Comparison of ENCODE assay signal across 1 cellular context in the genomic region with DNA sequence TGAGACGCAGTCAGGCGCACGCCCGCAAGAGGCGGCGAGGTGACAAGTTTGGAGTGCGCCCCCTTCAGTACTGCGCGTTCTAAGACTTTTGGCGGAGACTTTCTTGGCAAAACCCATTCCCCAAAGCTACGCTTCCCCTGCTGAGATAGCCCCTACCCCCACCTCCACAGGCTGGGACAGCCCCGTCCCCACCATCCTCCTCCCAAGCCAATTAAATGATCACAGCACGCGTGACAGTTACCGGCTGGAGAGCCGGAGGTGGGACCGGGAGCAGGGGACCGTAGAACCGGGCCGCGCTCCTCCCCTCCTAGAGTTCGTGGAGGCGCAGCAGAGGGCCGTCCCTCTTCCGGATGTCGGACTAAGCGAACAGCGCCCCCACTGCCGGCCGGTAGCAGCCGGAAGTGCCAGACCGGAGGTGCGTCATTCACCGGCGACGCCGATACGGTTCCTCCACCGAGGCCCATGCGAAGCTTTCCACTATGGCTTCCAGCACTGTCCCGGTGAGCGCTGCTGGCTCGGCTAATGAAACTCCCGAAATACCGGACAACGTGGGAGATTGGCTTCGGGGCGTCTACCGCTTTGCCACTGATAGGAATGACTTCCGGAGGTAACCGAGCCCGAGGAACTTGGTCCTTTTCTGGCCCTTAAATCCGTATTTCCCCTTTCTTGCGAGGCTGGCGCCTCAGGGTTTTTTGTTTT.
TF ChIP-seq lines count a peak whose summit lies in the region.

A gene (plus strand): TSS at position 476 of the 699 bp plus-strand sequence. CDS start 4 bp downstream, at position 480.

TF ChIP-seq in K562, 482 proteins besides CTCF, POLR2A, EP300 and RAD21 (continued from another document and continues in another):
- TF ChIP-seq, protein P1, sequence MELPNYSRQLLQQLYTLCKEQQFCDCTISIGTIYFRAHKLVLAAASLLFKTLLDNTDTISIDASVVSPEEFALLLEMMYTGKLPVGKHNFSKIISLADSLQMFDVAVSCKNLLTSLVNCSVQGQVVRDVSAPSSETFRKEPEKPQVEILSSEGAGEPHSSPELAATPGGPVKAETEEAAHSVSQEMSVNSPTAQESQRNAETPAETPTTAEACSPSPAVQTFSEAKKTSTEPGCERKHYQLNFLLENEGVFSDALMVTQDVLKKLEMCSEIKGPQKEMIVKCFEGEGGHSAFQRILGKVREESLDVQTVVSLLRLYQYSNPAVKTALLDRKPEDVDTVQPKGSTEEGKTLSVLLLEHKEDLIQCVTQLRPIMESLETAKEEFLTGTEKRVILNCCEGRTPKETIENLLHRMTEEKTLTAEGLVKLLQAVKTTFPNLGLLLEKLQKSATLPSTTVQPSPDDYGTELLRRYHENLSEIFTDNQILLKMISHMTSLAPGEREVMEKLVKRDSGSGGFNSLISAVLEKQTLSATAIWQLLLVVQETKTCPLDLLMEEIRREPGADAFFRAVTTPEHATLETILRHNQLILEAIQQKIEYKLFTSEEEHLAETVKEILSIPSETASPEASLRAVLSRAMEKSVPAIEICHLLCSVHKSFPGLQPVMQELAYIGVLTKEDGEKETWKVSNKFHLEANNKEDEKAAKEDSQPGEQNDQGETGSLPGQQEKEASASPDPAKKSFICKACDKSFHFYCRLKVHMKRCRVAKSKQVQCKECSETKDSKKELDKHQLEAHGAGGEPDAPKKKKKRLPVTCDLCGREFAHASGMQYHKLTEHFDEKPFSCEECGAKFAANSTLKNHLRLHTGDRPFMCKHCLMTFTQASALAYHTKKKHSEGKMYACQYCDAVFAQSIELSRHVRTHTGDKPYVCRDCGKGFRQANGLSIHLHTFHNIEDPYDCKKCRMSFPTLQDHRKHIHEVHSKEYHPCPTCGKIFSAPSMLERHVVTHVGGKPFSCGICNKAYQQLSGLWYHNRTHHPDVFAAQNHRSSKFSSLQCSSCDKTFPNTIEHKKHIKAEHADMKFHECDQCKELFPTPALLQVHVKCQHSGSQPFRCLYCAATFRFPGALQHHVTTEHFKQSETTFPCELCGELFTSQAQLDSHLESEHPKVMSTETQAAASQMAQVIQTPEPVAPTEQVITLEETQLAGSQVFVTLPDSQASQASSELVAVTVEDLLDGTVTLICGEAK (IDR thresholded peaks at IDR 0.05), result peak; percentile 98
- TF ChIP-seq, protein P1 (CRISPR knock-in tag; IDR thresholded peaks at IDR 0.05), result no peak
- TF ChIP-seq XRCC5 (IDR thresholded peaks at IDR 0.05; ENCODE audit: low read depth, low read length) (peak; percentile 79), KAT7 (CRISPR knock-in tag; IDR thresholded peaks at IDR 0.05; ENCODE audit: borderline replicate concordance) (peak; percentile 95), SMAD1 (IDR thresholded peaks at IDR 0.05; ENCODE audit: low read depth, low read length, partially characterized antibody) (peak; percentile 73), ZNF507 (tag; conservative IDR thresholded peaks at IDR 0.05) (no peak), JUNB (CRISPR knock-in tag; conservative IDR thresholded peaks at IDR 0.05) (no peak), TOE1 (IDR thresholded peaks at IDR 0.05; ENCODE audit: borderline replicate concordance) (peak; percentile 66), TOE1 (CRISPR knock-in tag; IDR thresholded peaks at IDR 0.05; ENCODE audit: borderline replicate concordance, low read depth) (peak; percentile 26; the same call in 1 of the 2 replicates), MEF2A (IDR thresholded peaks at IDR 0.05; ENCODE audit: control insufficient read depth, low read depth, low read length) (peak; percentile 16), XRCC4 (IDR thresholded peaks at IDR 0.05; ENCODE audit: extremely low read depth, insufficient read depth, insufficient read length) (no peak), PURB (CRISPR knock-in tag; IDR thresholded peaks at IDR 0.05; ENCODE audit: low read depth) (no peak), MYC (IDR thresholded peaks at IDR 0.05; ENCODE audit: low read depth, low read length) (peak; percentile 91), MYC (CRISPR knock-in tag; IDR thresholded peaks at IDR 0.05; ENCODE audit: borderline replicate concordance, low read depth) (0 out of 2 replicates have a peak, but pooled peaks have one; percentile 28), PTRF (tag; IDR thresholded peaks at IDR 0.05) (no peak), ZKSCAN1 (IDR thresholded peaks at IDR 0.05; ENCODE audit: low read depth, low read length) (0 out of 2 replicates have a peak, but pooled peaks have one; percentile 54), RBM39 (optimal IDR thresholded peaks at IDR 0.05; ENCODE audit: low read depth, low read length) (no peak), FOXP1 (CRISPR knock-in tag; IDR thresholded peaks at IDR 0.05) (peak; percentile 38), CHD1 (IDR thresholded peaks at IDR 0.05; ENCODE audit: low read length) (peak; percentile 98), HDAC1 (IDR thresholded peaks at IDR 0.05) (peak in 1 of 2 experiments; percentile 88; a peak in 3 of 4 replicates), SPI1 (IDR thresholded peaks at IDR 0.05; ENCODE audit: borderline replicate concordance, low read depth, low read length) (peak; percentile 37; the same call in 1 of the 2 replicates), ZNF324 (CRISPR knock-in tag; IDR thresholded peaks at IDR 0.05) (no peak)
- TF ChIP-seq, protein P2, sequence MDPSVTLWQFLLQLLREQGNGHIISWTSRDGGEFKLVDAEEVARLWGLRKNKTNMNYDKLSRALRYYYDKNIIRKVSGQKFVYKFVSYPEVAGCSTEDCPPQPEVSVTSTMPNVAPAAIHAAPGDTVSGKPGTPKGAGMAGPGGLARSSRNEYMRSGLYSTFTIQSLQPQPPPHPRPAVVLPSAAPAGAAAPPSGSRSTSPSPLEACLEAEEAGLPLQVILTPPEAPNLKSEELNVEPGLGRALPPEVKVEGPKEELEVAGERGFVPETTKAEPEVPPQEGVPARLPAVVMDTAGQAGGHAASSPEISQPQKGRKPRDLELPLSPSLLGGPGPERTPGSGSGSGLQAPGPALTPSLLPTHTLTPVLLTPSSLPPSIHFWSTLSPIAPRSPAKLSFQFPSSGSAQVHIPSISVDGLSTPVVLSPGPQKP (CRISPR knock-in tag; IDR thresholded peaks at IDR 0.05), result no peak
- TF ChIP-seq, protein P3, sequence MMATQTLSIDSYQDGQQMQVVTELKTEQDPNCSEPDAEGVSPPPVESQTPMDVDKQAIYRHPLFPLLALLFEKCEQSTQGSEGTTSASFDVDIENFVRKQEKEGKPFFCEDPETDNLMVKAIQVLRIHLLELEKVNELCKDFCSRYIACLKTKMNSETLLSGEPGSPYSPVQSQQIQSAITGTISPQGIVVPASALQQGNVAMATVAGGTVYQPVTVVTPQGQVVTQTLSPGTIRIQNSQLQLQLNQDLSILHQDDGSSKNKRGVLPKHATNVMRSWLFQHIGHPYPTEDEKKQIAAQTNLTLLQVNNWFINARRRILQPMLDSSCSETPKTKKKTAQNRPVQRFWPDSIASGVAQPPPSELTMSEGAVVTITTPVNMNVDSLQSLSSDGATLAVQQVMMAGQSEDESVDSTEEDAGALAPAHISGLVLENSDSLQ (IDR thresholded peaks at IDR 0.05), result peak; percentile 62
- TF ChIP-seq, protein P4, sequence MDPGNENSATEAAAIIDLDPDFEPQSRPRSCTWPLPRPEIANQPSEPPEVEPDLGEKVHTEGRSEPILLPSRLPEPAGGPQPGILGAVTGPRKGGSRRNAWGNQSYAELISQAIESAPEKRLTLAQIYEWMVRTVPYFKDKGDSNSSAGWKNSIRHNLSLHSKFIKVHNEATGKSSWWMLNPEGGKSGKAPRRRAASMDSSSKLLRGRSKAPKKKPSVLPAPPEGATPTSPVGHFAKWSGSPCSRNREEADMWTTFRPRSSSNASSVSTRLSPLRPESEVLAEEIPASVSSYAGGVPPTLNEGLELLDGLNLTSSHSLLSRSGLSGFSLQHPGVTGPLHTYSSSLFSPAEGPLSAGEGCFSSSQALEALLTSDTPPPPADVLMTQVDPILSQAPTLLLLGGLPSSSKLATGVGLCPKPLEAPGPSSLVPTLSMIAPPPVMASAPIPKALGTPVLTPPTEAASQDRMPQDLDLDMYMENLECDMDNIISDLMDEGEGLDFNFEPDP (CRISPR knock-in tag; IDR thresholded peaks at IDR 0.05), result no peak
- TF ChIP-seq, protein P5, sequence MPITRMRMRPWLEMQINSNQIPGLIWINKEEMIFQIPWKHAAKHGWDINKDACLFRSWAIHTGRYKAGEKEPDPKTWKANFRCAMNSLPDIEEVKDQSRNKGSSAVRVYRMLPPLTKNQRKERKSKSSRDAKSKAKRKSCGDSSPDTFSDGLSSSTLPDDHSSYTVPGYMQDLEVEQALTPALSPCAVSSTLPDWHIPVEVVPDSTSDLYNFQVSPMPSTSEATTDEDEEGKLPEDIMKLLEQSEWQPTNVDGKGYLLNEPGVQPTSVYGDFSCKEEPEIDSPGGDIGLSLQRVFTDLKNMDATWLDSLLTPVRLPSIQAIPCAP (CRISPR knock-in tag; IDR thresholded peaks at IDR 0.05; ENCODE audit: borderline replicate concordance), result no peak
- TF ChIP-seq, protein P6, sequence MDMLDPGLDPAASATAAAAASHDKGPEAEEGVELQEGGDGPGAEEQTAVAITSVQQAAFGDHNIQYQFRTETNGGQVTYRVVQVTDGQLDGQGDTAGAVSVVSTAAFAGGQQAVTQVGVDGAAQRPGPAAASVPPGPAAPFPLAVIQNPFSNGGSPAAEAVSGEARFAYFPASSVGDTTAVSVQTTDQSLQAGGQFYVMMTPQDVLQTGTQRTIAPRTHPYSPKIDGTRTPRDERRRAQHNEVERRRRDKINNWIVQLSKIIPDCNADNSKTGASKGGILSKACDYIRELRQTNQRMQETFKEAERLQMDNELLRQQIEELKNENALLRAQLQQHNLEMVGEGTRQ (CRISPR knock-in tag; IDR thresholded peaks at IDR 0.05), result no peak
- TF ChIP-seq, protein P7, sequence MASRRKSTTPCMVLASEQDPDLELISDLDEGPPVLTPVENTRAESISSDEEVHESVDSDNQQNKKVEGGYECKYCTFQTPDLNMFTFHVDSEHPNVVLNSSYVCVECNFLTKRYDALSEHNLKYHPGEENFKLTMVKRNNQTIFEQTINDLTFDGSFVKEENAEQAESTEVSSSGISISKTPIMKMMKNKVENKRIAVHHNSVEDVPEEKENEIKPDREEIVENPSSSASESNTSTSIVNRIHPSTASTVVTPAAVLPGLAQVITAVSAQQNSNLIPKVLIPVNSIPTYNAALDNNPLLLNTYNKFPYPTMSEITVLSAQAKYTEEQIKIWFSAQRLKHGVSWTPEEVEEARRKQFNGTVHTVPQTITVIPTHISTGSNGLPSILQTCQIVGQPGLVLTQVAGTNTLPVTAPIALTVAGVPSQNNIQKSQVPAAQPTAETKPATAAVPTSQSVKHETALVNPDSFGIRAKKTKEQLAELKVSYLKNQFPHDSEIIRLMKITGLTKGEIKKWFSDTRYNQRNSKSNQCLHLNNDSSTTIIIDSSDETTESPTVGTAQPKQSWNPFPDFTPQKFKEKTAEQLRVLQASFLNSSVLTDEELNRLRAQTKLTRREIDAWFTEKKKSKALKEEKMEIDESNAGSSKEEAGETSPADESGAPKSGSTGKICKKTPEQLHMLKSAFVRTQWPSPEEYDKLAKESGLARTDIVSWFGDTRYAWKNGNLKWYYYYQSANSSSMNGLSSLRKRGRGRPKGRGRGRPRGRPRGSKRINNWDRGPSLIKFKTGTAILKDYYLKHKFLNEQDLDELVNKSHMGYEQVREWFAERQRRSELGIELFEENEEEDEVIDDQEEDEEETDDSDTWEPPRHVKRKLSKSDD (conservative IDR thresholded peaks at IDR 0.05; ENCODE audit: low read length), result peak; percentile 18; the same call in 1 of the 2 replicates
- TF ChIP-seq, protein P8, sequence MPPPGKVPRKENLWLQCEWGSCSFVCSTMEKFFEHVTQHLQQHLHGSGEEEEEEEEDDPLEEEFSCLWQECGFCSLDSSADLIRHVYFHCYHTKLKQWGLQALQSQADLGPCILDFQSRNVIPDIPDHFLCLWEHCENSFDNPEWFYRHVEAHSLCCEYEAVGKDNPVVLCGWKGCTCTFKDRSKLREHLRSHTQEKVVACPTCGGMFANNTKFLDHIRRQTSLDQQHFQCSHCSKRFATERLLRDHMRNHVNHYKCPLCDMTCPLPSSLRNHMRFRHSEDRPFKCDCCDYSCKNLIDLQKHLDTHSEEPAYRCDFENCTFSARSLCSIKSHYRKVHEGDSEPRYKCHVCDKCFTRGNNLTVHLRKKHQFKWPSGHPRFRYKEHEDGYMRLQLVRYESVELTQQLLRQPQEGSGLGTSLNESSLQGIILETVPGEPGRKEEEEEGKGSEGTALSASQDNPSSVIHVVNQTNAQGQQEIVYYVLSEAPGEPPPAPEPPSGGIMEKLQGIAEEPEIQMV (tag; conservative IDR thresholded peaks at IDR 0.05; ENCODE audit: low read depth), result no peak
- TF ChIP-seq, protein P9, sequence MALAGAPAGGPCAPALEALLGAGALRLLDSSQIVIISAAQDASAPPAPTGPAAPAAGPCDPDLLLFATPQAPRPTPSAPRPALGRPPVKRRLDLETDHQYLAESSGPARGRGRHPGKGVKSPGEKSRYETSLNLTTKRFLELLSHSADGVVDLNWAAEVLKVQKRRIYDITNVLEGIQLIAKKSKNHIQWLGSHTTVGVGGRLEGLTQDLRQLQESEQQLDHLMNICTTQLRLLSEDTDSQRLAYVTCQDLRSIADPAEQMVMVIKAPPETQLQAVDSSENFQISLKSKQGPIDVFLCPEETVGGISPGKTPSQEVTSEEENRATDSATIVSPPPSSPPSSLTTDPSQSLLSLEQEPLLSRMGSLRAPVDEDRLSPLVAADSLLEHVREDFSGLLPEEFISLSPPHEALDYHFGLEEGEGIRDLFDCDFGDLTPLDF (CRISPR knock-in tag; IDR thresholded peaks at IDR 0.05), result peak; percentile 72; the same call in 1 of the 2 replicates
- TF ChIP-seq, protein P10, sequence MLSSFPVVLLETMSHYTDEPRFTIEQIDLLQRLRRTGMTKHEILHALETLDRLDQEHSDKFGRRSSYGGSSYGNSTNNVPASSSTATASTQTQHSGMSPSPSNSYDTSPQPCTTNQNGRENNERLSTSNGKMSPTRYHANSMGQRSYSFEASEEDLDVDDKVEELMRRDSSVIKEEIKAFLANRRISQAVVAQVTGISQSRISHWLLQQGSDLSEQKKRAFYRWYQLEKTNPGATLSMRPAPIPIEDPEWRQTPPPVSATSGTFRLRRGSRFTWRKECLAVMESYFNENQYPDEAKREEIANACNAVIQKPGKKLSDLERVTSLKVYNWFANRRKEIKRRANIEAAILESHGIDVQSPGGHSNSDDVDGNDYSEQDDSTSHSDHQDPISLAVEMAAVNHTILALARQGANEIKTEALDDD (IDR thresholded peaks at IDR 0.05), result no peak
